ENCODE assay signal across 8 cellular contexts in the genomic region with DNA sequence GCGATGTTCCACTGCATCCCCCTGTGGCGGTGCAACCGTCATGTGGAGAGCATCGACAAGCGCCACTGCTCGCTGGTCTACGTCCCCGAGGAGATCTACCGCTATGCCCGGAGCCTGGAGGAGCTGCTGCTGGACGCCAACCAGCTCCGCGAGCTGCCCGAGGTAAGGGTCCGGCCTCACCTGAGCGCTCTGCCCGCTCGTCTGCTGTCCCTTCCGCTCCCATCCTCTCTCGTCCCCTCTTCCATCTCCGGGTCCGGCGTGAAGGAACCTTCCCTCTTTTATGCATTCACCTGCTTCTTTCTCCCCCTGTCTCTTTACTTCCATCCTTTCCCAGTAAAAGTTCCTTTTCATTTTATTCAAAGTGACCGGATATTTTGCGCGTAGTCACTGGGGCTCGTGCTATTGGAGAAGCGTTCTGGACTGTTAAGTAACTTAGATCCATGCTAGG. TPM values are rescaled to one million over a fixed set of nuclear protein-coding genes. Genes with fewer than 3 reads are reported as not detected.
DNase-seq lines count a peak whose midpoint lies in the region; ATAC-seq, FAIRE-seq and TF ChIP-seq lines count a peak whose summit lies in the region.

No MANE protein-coding gene starts in this region.

- POLR2A ChIA-PET in AG04449 (lab: Yijun Ruan, JAX) = interaction anchor here (0.6 to 2.4 kb wide), 6 partner anchors 23 to 166 kb away, joined by 3 to 20 read pairs (median 4); no protein-coding TSS in a partner anchor

- 0% methylated on average over 20 to 28 of the region's 28 CpGs for WGBS in adrenal gland, 4 donors

- H3K4me1 Mint-ChIP-seq in stimulated activated naive CD8-positive, alpha-beta T cell treated with anti-CD3 and anti-CD28 coated beads, Interleukin-15, amount 100 ng/mL, for 72 hours = peaks cover 35% of the 10 kb centered on the region

- H3K9ac ChIP-seq in Karpas-422 (ENCODE audit: low read length) (peak overlapping the region; percentile 64), keratinocyte (ENCODE audit: control insufficient read depth, extremely low read depth, insufficient read depth, low read length) (peak overlapping the region; percentile 86)

- H3K4me3 Mint-ChIP-seq in stimulated activated naive CD8-positive, alpha-beta T cell treated with anti-CD3 and anti-CD28 coated beads, Interleukin-15, amount 100 ng/mL, for 72 hours = peak overlapping the region; percentile 87 to 96

- H3K9me3 Mint-ChIP-seq in stimulated activated naive CD8-positive, alpha-beta T cell treated with anti-CD3 and anti-CD28 coated beads, Interleukin-15, amount 100 ng/mL, for 72 hours = no peaks in the 10 kb centered on the region

- H3K9me2 ChIP-seq in Karpas-422 (replicated peaks; ENCODE audit: insufficient read depth, low read length) = no peaks in the 10 kb centered on the region

- no peaks in the 10 kb centered on the region for H3K9me1 ChIP-seq in keratinocyte (ENCODE audit: control insufficient read depth, extremely low read depth, insufficient read depth, low read length)

- intact Hi-C loops in adrenal gland (cut with DNase I) = loop anchor here (10.0 kb wide), 1 partner anchor 160 kb away; no protein-coding TSS in a partner anchor

- H3K27ac ChIP-seq in Karpas-422 (ENCODE audit: low read length) (no peak overlapping the region), adrenal gland (peak overlapping the region in 2 of 5 donors; percentile 52 to 81), keratinocyte (ENCODE audit: control insufficient read depth, insufficient read depth, low read length) (peak overlapping the region; percentile 78)

- H3K4me3 ChIP-seq in AG04449 (ENCODE audit: low read depth, low read length) (peak overlapping the region; percentile 86), Karpas-422 (ENCODE audit: low read length) (peak overlapping the region; percentile 71), adrenal gland (peak overlapping the region; percentile 4 to 94 (median 84)), keratinocyte (ENCODE audit: control insufficient read depth in 2 of 3, extremely low read depth in 1 of 3, insufficient read depth in 2 of 3, low read depth in 1 of 3, low read length in 3 of 3) (peak overlapping the region; percentile 53 to 99 (median 97))

- peak; percentile 24 for ATAC-seq in GM19395 (IDR thresholded peaks at IDR 0.05; ENCODE audit: unreplicated experiment)
- ATAC-seq in stimulated activated naive CD8-positive, alpha-beta T cell treated with anti-CD3 and anti-CD28 coated beads, Interleukin-15, amount 100 ng/mL, for 72 hours = no peak

- CTCF ChIA-PET in AG04449 (lab: Yijun Ruan, JAX) = interaction anchor here (0.8 to 9.3 kb wide), 9 partner anchors 10 to 303 kb away, joined by 3 to 64 read pairs (median 7); no protein-coding TSS in a partner anchor

- H2AFZ ChIP-seq in Karpas-422 (ENCODE audit: low read length) (peak overlapping the region; percentile 85; the same call in 1 of the 2 replicates), keratinocyte (ENCODE audit: control insufficient read depth, low read length) (peak overlapping the region; percentile 94)

- no peak for TF ChIP-seq POLR2A in adrenal gland (IDR thresholded peaks at IDR 0.05)

- no peaks in the 10 kb centered on the region for H3K36me3 ChIP-seq in Karpas-422 (ENCODE audit: insufficient read depth, low read length)
- no peaks in the 10 kb centered on the region for H3K36me3 ChIP-seq in adrenal gland (replicated peaks in 1 of 2)
- no peaks in the 10 kb centered on the region for H3K36me3 ChIP-seq in keratinocyte (ENCODE audit: control insufficient read depth in 2 of 2, extremely low read depth in 1 of 2, insufficient read depth in 2 of 2, low read length in 2 of 2)

- dilution Hi-C loops in keratinocyte (cut with MboI; ENCODE audit: extremely low pct_ligation_motif_present, low sequenced_read_pairs) = no loop called here

- peaks cover 45% of the 10 kb centered on the region for H3K27me3 Mint-ChIP-seq in stimulated activated naive CD8-positive, alpha-beta T cell treated with anti-CD3 and anti-CD28 coated beads, Interleukin-15, amount 100 ng/mL, for 72 hours

- DNase-seq in AG04449 (ENCODE audit: low read depth, low spot score) = no peak
- DNase-seq in Karpas-422 = no peak
- DNase-seq in adrenal gland = peak in 1 of 7 donors; percentile 32
- no peak for DNase-seq in keratinocyte (ENCODE audit: low read depth, low spot score)
- DNase-seq in stimulated activated naive CD8-positive, alpha-beta T cell treated with anti-CD3 and anti-CD28 coated beads, Interleukin-15, amount 100 ng/mL, for 72 hours = peak in 1 of 2 donors; percentile 10
- DNase-seq in stimulated activated CD4-positive, alpha-beta T cell treated with anti-CD3 and anti-CD28 coated beads, Interleukin-1b, Interleukin-23, amount 100 ng/mL, for 48 hours = no peak
- no peak for DNase-seq in kidney glomerular epithelial cell (lab: John Stamatoyannopoulos, UW)

- H3K4me2 ChIP-seq in Karpas-422 (ENCODE audit: low read depth, low read length, poor library complexity, severe bottlenecking) (peak overlapping the region; percentile 90), keratinocyte (ENCODE audit: control insufficient read depth, extremely low read depth, insufficient read depth, low read depth, low read length) (peak overlapping the region; percentile 99)

- H3K4me1 ChIP-seq in Karpas-422 (ENCODE audit: low read length) (peaks cover 22% of the 10 kb centered on the region), adrenal gland (replicated peaks in 1 of 2) (peaks cover 10 to 23% of the 10 kb centered on the region in 2 donors), keratinocyte (ENCODE audit: control insufficient read depth, extremely low read depth, insufficient read depth, low read length) (peaks cover 24% of the 10 kb centered on the region)

- TF ChIP-seq CTCF in AG04449 (IDR thresholded peaks at IDR 0.05; ENCODE audit: insufficient read depth, low read length, missing control alignments) (no peak), adrenal gland (IDR thresholded peaks at IDR 0.05) (no peak), keratinocyte (optimal IDR thresholded peaks at IDR 0.05 in 1 of 3, IDR thresholded peaks at IDR 0.05 in 1 of 3, conservative IDR thresholded peaks at IDR 0.05 in 1 of 3; ENCODE audit: extremely low read depth in 1 of 3, insufficient read depth in 2 of 3, low read length in 3 of 3) (no peak)

- no peaks in the 10 kb centered on the region for H3K27me3 ChIP-seq in Karpas-422 (ENCODE audit: low read length)
- no peaks in the 10 kb centered on the region for H3K27me3 ChIP-seq in adrenal gland
- no peaks in the 10 kb centered on the region for H3K27me3 ChIP-seq in keratinocyte (ENCODE audit: control insufficient read depth, extremely low read depth, insufficient read depth, low read length)

- FAIRE-seq in keratinocyte (lab: Jason Lieb, UNC) = no peak

- no peaks in the 10 kb centered on the region for H3K79me2 ChIP-seq in Karpas-422 (ENCODE audit: low read length)
- H3K79me2 ChIP-seq in keratinocyte (ENCODE audit: control insufficient read depth, insufficient read depth, low read length) = peaks cover 57% of the 10 kb centered on the region

- H3K9me3 ChIP-seq in Karpas-422 (ENCODE audit: low read length) (no peaks in the 10 kb centered on the region), adrenal gland (replicated peaks in 1 of 3) (no peaks in the 10 kb centered on the region), keratinocyte (ENCODE audit: control insufficient read depth, low read depth, low read length) (no peaks in the 10 kb centered on the region)

- peak overlapping the region in 1 of 2 donors; percentile 76 for H3K27ac Mint-ChIP-seq in stimulated activated naive CD8-positive, alpha-beta T cell treated with anti-CD3 and anti-CD28 coated beads, Interleukin-15, amount 100 ng/mL, for 72 hours

- H4K20me1 ChIP-seq in Karpas-422 (ENCODE audit: insufficient read depth, low read depth, low read length) (no peaks in the 10 kb centered on the region), keratinocyte (ENCODE audit: control insufficient read depth, extremely low read depth, insufficient read depth, low read length) (peaks cover 5% of the 10 kb centered on the region)

RNA-seq across cellular contexts. Expression of a gene that starts 0.5 kb away (rescaled TPM):
- 0.15 and 1.4 TPM in 2 replicates for total RNA-seq in Karpas-422 (2014; rRNA removed; shearing (Covaris generic); ENCODE audit: low replicate concordance)
- total RNA-seq in adrenal gland = 1 to 10 TPM; 2.1 to 7.8 (median 4.0) TPM
- polyA plus RNA-seq in adrenal gland = 1 to 10 TPM; 3.3 to 5.6 (median 4.7) TPM
- polyA plus RNA-seq in keratinocyte = 16.2 to 19.7 TPM (median 18.5 TPM) in 3 replicates
- 16.6 TPM for polyA plus RNA-seq in keratinocyte (2011; ENCODE audit: low read depth)
- 15.8 and 20.8 TPM in 2 replicates for polyA plus RNA-seq in keratinocyte (2011; cell fraction: cytosol; rRNA removed)
- 23.5 and 26.7 TPM in 2 replicates for polyA plus RNA-seq in keratinocyte (2011; cell fraction: nucleus; rRNA removed)
- polyA plus RNA-seq in keratinocyte (2012; ENCODE audit: low replicate concordance) = 15.0 and 22.8 TPM in 2 replicates
- 16.9 to 18.9 TPM (median 17.7 TPM) in 3 replicates for polyA minus RNA-seq in keratinocyte
- polyA minus RNA-seq in keratinocyte (2011; cell fraction: cytosol; rRNA and poly(A)+ RNA removed) = 13.6 TPM
- 15.6 and 22.0 TPM in 2 replicates for polyA minus RNA-seq in keratinocyte (2011; cell fraction: nucleus; rRNA and poly(A)+ RNA removed)
